19 cellular contexts compared by ENCODE assay signal in the genomic region with DNA sequence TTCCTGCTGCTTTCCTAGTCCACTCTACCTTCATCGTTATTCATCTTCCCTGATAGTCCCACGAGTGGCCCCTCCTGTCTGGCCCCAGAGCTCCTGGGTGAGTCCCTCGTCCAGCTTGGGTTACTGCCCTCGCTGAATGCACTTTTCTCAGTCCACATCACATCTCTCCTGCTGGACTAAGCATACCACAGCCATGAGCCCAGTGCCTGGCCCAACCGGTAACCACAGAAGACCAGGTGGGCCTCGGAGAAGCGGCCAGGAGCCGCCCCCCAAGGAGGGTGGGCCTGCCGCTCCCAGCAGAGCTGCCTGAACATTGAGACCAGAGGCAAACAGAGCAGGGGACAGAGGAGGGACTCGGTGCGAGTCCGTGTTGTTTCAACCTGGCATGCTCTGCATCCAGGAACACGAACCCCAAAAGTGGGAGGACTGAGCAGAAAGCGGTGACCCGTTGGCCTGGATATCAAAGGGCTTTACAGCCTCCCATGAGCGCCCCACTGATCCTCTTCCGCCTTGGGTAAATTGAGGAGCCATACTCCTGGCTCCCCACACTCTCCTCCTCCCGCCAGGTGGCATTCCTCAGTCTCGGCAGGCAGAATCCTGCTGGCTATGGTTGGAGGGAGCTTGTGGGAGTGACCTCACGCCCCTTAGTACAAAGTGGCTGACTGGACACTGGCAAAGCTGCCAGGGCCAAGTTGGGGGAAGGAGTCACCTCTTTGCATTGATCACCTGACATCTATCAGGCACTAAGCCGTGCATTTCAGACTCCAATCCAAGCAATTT. TPM values are rescaled to one million over a fixed set of nuclear protein-coding genes. Genes with fewer than 3 reads are reported as not detected.
"Had no signal": no experiment of that assay in that cellular context is flagged by ENCODE, and none has a peak within 500 bp of the region (broad histone marks: within the 10 kb centered on the region; RNA-seq: fewer than 3 reads in every experiment).

No MANE protein-coding gene starts in this region.

- H3K27me3 ChIP-seq: foreskin keratinocyte, transverse colon had no signal

- DNase-seq: activated CD4-positive, alpha-beta T cell treated with anti-CD3 and anti-CD28 coated beads, Interleukin-2, amount 50 U/mL, for 48 hours; activated gamma-delta T cell treated with Interleukin-2 at 50 U/mL for 16 hours; activated T-cell treated with anti-CD3 and anti-CD28 coated beads, Interleukin-2, amount 50 U/mL, for 72 hours; amniotic stem cell; caudate nucleus; cortex of kidney; effector CD8-positive, alpha-beta T cell; foreskin keratinocyte; hypothalamus; kidney glomerular epithelial cell; lower lobe of right lung; midbrain; posterior cingulate gyrus; stimulated activated CD4-positive, alpha-beta T cell treated with anti-CD3 and anti-CD28 coated beads, Interleukin-2, amount 100 ng/mL, for 48 hours; substantia nigra; T-helper 1 cell; transverse colon had no signal

- H3K27ac Mint-ChIP-seq: activated naive CD8-positive, alpha-beta T cell; activated T-cell treated with anti-CD3 and anti-CD28 coated beads, Interleukin-2, amount 50 U/mL, for 72 hours; naive thymus-derived CD4-positive, alpha-beta T cell had no signal

- H3K9me3 ChIP-seq: lower lobe of right lung, transverse colon had no signal

- H3K27ac ChIP-seq: foreskin keratinocyte, lower lobe of right lung, transverse colon had no signal

- H3K4me1 Mint-ChIP-seq: naive thymus-derived CD4-positive, alpha-beta T cell had no signal

- H3K4me3 Mint-ChIP-seq: activated naive CD8-positive, alpha-beta T cell; activated T-cell treated with anti-CD3 and anti-CD28 coated beads, Interleukin-2, amount 50 U/mL, for 72 hours; naive thymus-derived CD4-positive, alpha-beta T cell had no signal

- H3K4me3 ChIP-seq: lower lobe of right lung, transverse colon had no signal

- H3K4me1 ChIP-seq: foreskin keratinocyte, lower lobe of right lung, transverse colon had no signal

- H3K27me3 Mint-ChIP-seq: activated naive CD8-positive, alpha-beta T cell had no signal

- H3K9me3 Mint-ChIP-seq: activated T-cell treated with anti-CD3 and anti-CD28 coated beads, Interleukin-2, amount 50 U/mL, for 72 hours; naive thymus-derived CD4-positive, alpha-beta T cell had no signal

- H3K36me3 ChIP-seq: lower lobe of right lung, transverse colon had no signal

- H3K36me3 Mint-ChIP-seq: activated naive CD8-positive, alpha-beta T cell; naive thymus-derived CD4-positive, alpha-beta T cell had no signal

RNA-seq across cellular contexts. Expression of a gene that starts 13.3 kb away (rescaled TPM):
- total RNA-seq: activated T-cell treated with anti-CD3 and anti-CD28 coated beads, Interleukin-2, amount 50 U/mL, for 72 hours; foreskin keratinocyte; lower lobe of right lung; naive thymus-derived CD4-positive, alpha-beta T cell had no signal
- polyA plus RNA-seq: foreskin keratinocyte; naive thymus-derived CD4-positive, alpha-beta T cell had no signal
